25 cellular contexts compared by ENCODE assay signal in genomic region chr9:128252317-128253139, GRCh38. TPM values are rescaled to one million over a fixed set of nuclear protein-coding genes. Genes with fewer than 3 reads are reported as not detected.
A peak's percentile ranks its signal among the peaks of the same experiment; 100 is the strongest.
DNase-seq lines count a peak whose midpoint lies in the region; ATAC-seq and TF ChIP-seq lines count a peak whose summit lies in the region.
"Had no signal": no experiment of that assay in that cellular context is flagged by ENCODE, and none has a peak within 500 bp of the region (broad histone marks: within the 10 kb centered on the region; RNA-seq: fewer than 3 reads in every experiment).

No MANE protein-coding gene starts in this region.

- no peak for TF ChIP-seq CTCF in WTC11 (IDR thresholded peaks at IDR 0.05)
- TF ChIP-seq CTCF in glutamatergic neuron (IDR thresholded peaks at IDR 0.05; ENCODE audit: partially characterized antibody, unreplicated experiment), result no peak
- TF ChIP-seq CTCF in suprapubic skin (IDR thresholded peaks at IDR 0.05), result no peak

- H3K27me3 Mint-ChIP-seq in CD8-positive, alpha-beta memory T cell, result peaks cover 0 to 1% of the 10 kb centered on the region in 2 donors
- H3K27me3 Mint-ChIP-seq in WTC11 (ENCODE audit: low read depth) (peaks cover 9% of the 10 kb centered on the region), glutamatergic neuron (ENCODE audit: unreplicated experiment) (peaks cover 25% of the 10 kb centered on the region)

- H3K9me3 Mint-ChIP-seq in CD8-positive, alpha-beta memory T cell, result no peaks in the 10 kb centered on the region
- H3K9me3 Mint-ChIP-seq in WTC11 (no peaks in the 10 kb centered on the region), glutamatergic neuron (ENCODE audit: unreplicated experiment) (peaks cover 9% of the 10 kb centered on the region)
- H3K9me3 Mint-ChIP-seq: activated CD4-positive, alpha-beta memory T cell treated with anti-CD3 and anti-CD28 coated beads for 36 hours; activated naive CD4-positive, alpha-beta T cell treated with anti-CD3 and anti-CD28 coated beads, Interleukin-2, amount 10 ng/mL, durations not matched to agents 7 days and 5 days; IgD-negative memory B cell; natural killer cell had no signal

- H3K27ac Mint-ChIP-seq in CD8-positive, alpha-beta memory T cell, result peak overlapping the region in 3 of 8 donors; percentile 4 to 23 (median 11)
- H3K27ac Mint-ChIP-seq in WTC11 (no peak overlapping the region; the same call in 1 of the 2 replicates), glutamatergic neuron (ENCODE audit: unreplicated experiment) (peak overlapping the region; percentile 65)
- H3K27ac Mint-ChIP-seq: activated CD4-positive, alpha-beta memory T cell treated with anti-CD3 and anti-CD28 coated beads for 36 hours; activated naive CD4-positive, alpha-beta T cell treated with anti-CD3 and anti-CD28 coated beads, Interleukin-2, amount 10 ng/mL, durations not matched to agents 7 days and 5 days had no signal

- H3K9me3 ChIP-seq in CD8-positive, alpha-beta memory T cell (ENCODE audit: low read length), result no peaks in the 10 kb centered on the region
- no peaks in the 10 kb centered on the region for H3K9me3 ChIP-seq in suprapubic skin
- H3K9me3 ChIP-seq: adrenal gland, testis had no signal

- H3K36me3 ChIP-seq in CD8-positive, alpha-beta memory T cell (ENCODE audit: insufficient read depth, low read length), result no peaks in the 10 kb centered on the region
- peaks cover 11% of the 10 kb centered on the region for H3K36me3 ChIP-seq in suprapubic skin

- TF ChIP-seq EP300 in suprapubic skin (IDR thresholded peaks at IDR 0.05), result no peak

- no peak for ATAC-seq in WTC11
- no peak for ATAC-seq in HG02678 (IDR thresholded peaks at IDR 0.05; ENCODE audit: unreplicated experiment)
- ATAC-seq: left cardiac atrium, natural killer cell had no signal

- CTCF ChIA-PET in CD8-positive, alpha-beta memory T cell (lab: Charles Lee), result interaction anchor here (1.0 kb wide), 1 partner anchor 89 kb away, joined by 3 read pairs; no protein-coding TSS in a partner anchor
- CTCF ChIA-PET in WTC11 (lab: Charles Lee), result interaction anchor here (1.1 to 2.9 kb wide), 3 partner anchors 12 to 128 kb away, joined by 3 to 14 read pairs (median 5); no protein-coding TSS in a partner anchor

- peak overlapping the region in 5 of 7 donors; percentile 1 to 83 (median 11) for H3K4me3 Mint-ChIP-seq in CD8-positive, alpha-beta memory T cell
- peak overlapping the region; percentile 87; the same call in 1 of the 2 replicates for H3K4me3 Mint-ChIP-seq in WTC11
- peak overlapping the region; percentile 8 for H3K4me3 Mint-ChIP-seq in glutamatergic neuron (ENCODE audit: unreplicated experiment)

- peaks cover 13 to 20% (median 17%) of the 10 kb centered on the region in 3 donors for H3K4me1 Mint-ChIP-seq in CD8-positive, alpha-beta memory T cell
- H3K4me1 Mint-ChIP-seq in WTC11, result peaks cover 39% of the 10 kb centered on the region
- peaks cover 20% of the 10 kb centered on the region for H3K4me1 Mint-ChIP-seq in glutamatergic neuron (ENCODE audit: low read depth, unreplicated experiment)

- no peak for TF ChIP-seq POLR2A in suprapubic skin (IDR thresholded peaks at IDR 0.05)

- WGBS in suprapubic skin, result 82% methylated on average over 14 of the region's 25 CpGs

- no peaks in the 10 kb centered on the region for H3K27me3 ChIP-seq in CD8-positive, alpha-beta memory T cell (ENCODE audit: insufficient read depth, low read length, poor library complexity, severe bottlenecking)
- H3K27me3 ChIP-seq in suprapubic skin, result no peaks in the 10 kb centered on the region
- H3K27me3 ChIP-seq: adrenal gland, brain microvascular endothelial cell, testis had no signal

- peaks cover 19% of the 10 kb centered on the region for H3K4me1 ChIP-seq in CD8-positive, alpha-beta memory T cell (ENCODE audit: insufficient read depth, low read length)
- H3K4me1 ChIP-seq in suprapubic skin, result peaks cover 46% of the 10 kb centered on the region
- H3K4me1 ChIP-seq: parathyroid adenoma, testis had no signal

- POLR2A ChIA-PET in CD8-positive, alpha-beta memory T cell (lab: Charles Lee), result no interaction called here
- POLR2A ChIA-PET in WTC11 (lab: Charles Lee), result interaction anchor here (0.5 kb wide), 1 partner anchor 430 kb away, joined by 3 read pairs; no protein-coding TSS in a partner anchor

- no peak overlapping the region for H3K27ac ChIP-seq in CD8-positive, alpha-beta memory T cell (ENCODE audit: low read depth, low read length)
- H3K27ac ChIP-seq in suprapubic skin, result peak overlapping the region; percentile 58
- H3K27ac ChIP-seq: brain microvascular endothelial cell, parathyroid adenoma, testis had no signal

- peaks cover 1 to 10% (median 1%) of the 10 kb centered on the region in 3 donors for H3K36me3 Mint-ChIP-seq in CD8-positive, alpha-beta memory T cell
- peaks cover 5% of the 10 kb centered on the region for H3K36me3 Mint-ChIP-seq in WTC11
- peaks cover 6% of the 10 kb centered on the region for H3K36me3 Mint-ChIP-seq in glutamatergic neuron (ENCODE audit: unreplicated experiment)
- H3K36me3 Mint-ChIP-seq: natural killer cell had no signal

- no peak for DNase-seq in CD8-positive, alpha-beta memory T cell
- DNase-seq in WTC11 (ENCODE audit: low spot score), result no peak
- DNase-seq in glutamatergic neuron, result no peak
- no peak for DNase-seq in suprapubic skin (ENCODE audit: low spot score in 2 of 2)
- DNase-seq in T-helper 9 cell, result no peak
- no peak for DNase-seq in SKM-1 (lab: John Stamatoyannopoulos, UW; ENCODE audit: unreplicated experiment)
- DNase-seq: activated CD4-positive, alpha-beta memory T cell treated with anti-CD3 and anti-CD28 coated beads for 36 hours; activated CD4-positive, CD25-positive, alpha-beta regulatory T cell treated with anti-CD3 and anti-CD28 coated beads, Interleukin-2, amount 50 U/mL, for 72 hours; activated CD8-positive, alpha-beta memory T cell treated with anti-CD3 and anti-CD28 coated beads, Interleukin-2, amount 50 U/mL, for 4 hours; activated naive CD4-positive, alpha-beta T cell treated with anti-CD3 and anti-CD28 coated beads, Interleukin-2, amount 10 ng/mL, durations not matched to agents 7 days and 5 days; brain microvascular endothelial cell; left cardiac atrium; natural killer cell; NCI-H2107; NCI-H446 treated with DMSO at 0.1 percent for 48 hours; OCI-M1; stimulated activated CD4-positive, alpha-beta T cell treated with anti-CD3 and anti-CD28 coated beads, Interleukin-1b, Interleukin-23, amount 100 ng/mL, for 48 hours; stimulated activated naive CD4-positive, alpha-beta T cell treated with Interleukin-2 at 50 U/mL for 16 hours; testis had no signal

- no peak overlapping the region for H3K4me3 ChIP-seq in CD8-positive, alpha-beta memory T cell (ENCODE audit: low read length)
- peak overlapping the region; percentile 6 for H3K4me3 ChIP-seq in suprapubic skin
- H3K4me3 ChIP-seq: adrenal gland, lung, smooth muscle cell, testis had no signal

TF ChIP-seq in WTC11, 78 proteins besides CTCF, POLR2A, EP300 and RAD21 (continues in another document):
- no peak for TF ChIP-seq AFF4 (CRISPR knock-in tag; IDR thresholded peaks at IDR 0.05; ENCODE audit: borderline replicate concordance)
- TF ChIP-seq PRRX2 (CRISPR knock-in tag; IDR thresholded peaks at IDR 0.05), result no peak
- TF ChIP-seq IRF1 (CRISPR knock-in tag; IDR thresholded peaks at IDR 0.05), result no peak
- TF ChIP-seq GTF2I (CRISPR knock-in tag; conservative IDR thresholded peaks at IDR 0.05), result no peak
- TF ChIP-seq ZBTB21 (CRISPR knock-in tag; IDR thresholded peaks at IDR 0.05; ENCODE audit: borderline replicate concordance), result no peak
- TF ChIP-seq JAZF1 (CRISPR knock-in tag; IDR thresholded peaks at IDR 0.05), result no peak

RNA-seq across cellular contexts. Expression of gene GOLGA2, which starts 23.3 kb away (rescaled TPM):
- 10 to 100 TPM; 35.4 to 35.5 TPM for total RNA-seq in CD8-positive, alpha-beta memory T cell
- 8.8 TPM for polyA plus RNA-seq in CD8-positive, alpha-beta memory T cell
- total RNA-seq in WTC11 (2021), result 54.7 to 66.3 TPM (median 58.8 TPM) in 3 replicates
- 78.3 TPM for total RNA-seq in glutamatergic neuron (ENCODE audit: unreplicated experiment)
- total RNA-seq in suprapubic skin, result 100 to 1,000 TPM in 2 of 4 donors, 10 to 100 TPM in 2; 83.5 to 131 (median 99.0) TPM

RNA-seq across cellular contexts. Expression of gene SWI5, which starts 23.5 kb away (rescaled TPM):
- total RNA-seq in CD8-positive, alpha-beta memory T cell, result 10 to 100 TPM; 18.1 to 20.9 TPM
- 27.8 TPM for polyA plus RNA-seq in CD8-positive, alpha-beta memory T cell
- total RNA-seq in WTC11 (2021) (26.2 to 32.0 TPM (median 31.7 TPM) in 3 replicates), glutamatergic neuron (ENCODE audit: unreplicated experiment) (13.7 TPM), suprapubic skin (10 to 100 TPM; 21.1 to 35.3 (median 22.2) TPM)

RNA-seq across cellular contexts. Expression of gene DNM1, which starts 49.3 kb away (rescaled TPM):
- under 1 TPM; 0.26 to 0.66 TPM for total RNA-seq in CD8-positive, alpha-beta memory T cell
- polyA plus RNA-seq in CD8-positive, alpha-beta memory T cell, result 0.18 TPM
- total RNA-seq in WTC11 (2021), result 79.0 to 105 TPM (median 92.4 TPM) in 3 replicates
- total RNA-seq in glutamatergic neuron (ENCODE audit: unreplicated experiment), result 276 TPM
- 10 to 100 TPM in 2 of 4 donors, 1 to 10 TPM in 2; 4.3 to 18.9 (median 10.1) TPM for total RNA-seq in suprapubic skin

Comparison
In these comparisons a context has a peak if more than half of its experiments do, and no peak if none do; other contexts are left out.
1. H3K4me3 Mint-ChIP-seq: peak in every context shown above with its lines; median percentile 87 in WTC11; 11 in CD8-positive, alpha-beta memory T cell; 8 in glutamatergic neuron.